In the genomic region with DNA sequence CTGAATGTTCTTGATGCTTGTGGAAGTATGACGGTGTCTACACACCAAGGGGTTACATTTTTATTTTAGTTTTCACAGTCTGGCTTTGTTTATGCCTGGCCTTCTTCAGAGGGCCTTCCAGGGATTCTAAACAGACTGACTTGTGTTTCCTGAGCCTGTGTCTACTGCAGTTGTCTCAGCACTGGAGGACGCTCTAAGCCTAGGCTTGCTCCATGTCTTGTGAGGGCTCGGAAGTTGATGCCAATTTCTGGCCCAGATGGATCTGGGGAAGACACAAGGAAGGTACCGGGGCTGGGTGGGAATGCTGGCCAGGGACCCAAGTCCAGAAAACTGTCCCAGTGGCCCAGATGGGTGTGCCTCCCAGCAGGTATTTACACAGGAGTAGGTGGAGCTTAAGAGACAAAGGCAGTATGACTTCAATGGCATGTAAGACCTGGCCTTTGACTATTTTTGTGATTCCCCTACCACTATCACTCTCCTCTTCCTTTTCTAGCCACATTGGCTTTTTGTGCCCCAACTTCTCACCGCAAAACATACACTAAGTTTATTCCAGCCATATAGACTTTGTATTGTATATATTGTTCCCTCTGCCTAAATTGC, we compare ENCODE assay signal across 1 cellular context.
TF ChIP-seq lines count a peak whose summit lies in the region.

No MANE protein-coding gene starts in this region.

TF ChIP-seq in GM23338, 12 proteins besides CTCF, POLR2A, EP300 and RAD21 (continued from another document):
- TF ChIP-seq, protein P1, sequence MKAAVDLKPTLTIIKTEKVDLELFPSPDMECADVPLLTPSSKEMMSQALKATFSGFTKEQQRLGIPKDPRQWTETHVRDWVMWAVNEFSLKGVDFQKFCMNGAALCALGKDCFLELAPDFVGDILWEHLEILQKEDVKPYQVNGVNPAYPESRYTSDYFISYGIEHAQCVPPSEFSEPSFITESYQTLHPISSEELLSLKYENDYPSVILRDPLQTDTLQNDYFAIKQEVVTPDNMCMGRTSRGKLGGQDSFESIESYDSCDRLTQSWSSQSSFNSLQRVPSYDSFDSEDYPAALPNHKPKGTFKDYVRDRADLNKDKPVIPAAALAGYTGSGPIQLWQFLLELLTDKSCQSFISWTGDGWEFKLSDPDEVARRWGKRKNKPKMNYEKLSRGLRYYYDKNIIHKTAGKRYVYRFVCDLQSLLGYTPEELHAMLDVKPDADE (IDR thresholded peaks at IDR 0.05) = no peak
- no peak for TF ChIP-seq EZH2phosphoT487 (IDR thresholded peaks at IDR 0.05; ENCODE audit: unreplicated experiment)
